Comparison of ENCODE assay signal across 31 cellular contexts in the genomic region with DNA sequence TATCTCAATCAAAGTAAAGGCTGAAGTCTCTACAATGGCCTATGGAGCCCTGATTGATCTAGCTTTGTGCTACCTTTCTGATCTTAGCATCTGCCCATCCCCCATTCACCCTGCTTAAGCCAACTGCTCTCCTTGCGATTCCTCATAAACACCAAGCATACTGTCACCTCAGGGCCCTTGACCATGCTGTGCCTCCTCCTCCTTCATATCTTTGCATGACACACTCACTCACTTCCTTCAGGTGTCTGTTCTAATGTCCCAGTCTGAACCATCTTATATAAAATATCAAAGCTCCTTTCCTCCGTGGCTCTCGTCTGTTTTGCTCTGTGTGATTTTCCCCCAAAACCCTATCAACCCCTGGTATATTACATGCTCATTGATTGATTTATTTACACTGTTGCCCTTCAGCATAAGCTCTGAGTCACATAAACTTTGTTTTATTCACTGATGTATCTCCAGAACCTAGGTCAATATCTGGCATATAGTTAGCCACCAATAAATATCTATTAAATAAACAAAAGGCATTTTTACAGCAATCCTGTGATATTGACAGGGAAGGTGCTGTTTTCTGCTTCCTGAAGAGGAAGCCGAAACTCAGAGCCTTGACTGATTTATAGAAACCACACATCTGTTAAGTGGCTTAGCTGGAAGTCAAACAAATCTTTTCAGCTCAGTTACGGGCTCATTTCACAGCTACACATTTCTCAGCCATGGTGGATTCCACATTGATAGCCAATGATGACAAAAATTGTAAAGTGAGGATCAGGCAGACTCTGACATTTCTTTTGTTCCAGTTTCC.
A peak's percentile ranks its signal among the peaks of the same experiment; 100 is the strongest.
DNase-seq lines count a peak whose midpoint lies in the region; ATAC-seq, FAIRE-seq and TF ChIP-seq lines count a peak whose summit lies in the region.
"Had no signal": no experiment of that assay in that cellular context is flagged by ENCODE, and none has a peak within 500 bp of the region (broad histone marks: within the 10 kb centered on the region; RNA-seq: fewer than 3 reads in every experiment).

No MANE protein-coding gene starts in this region.

- TF ChIP-seq CTCF in GM12878 (IDR thresholded peaks at IDR 0.05 in 2 of 3, conservative IDR thresholded peaks at IDR 0.05 in 1 of 3; ENCODE audit: control insufficient read depth in 2 of 3, extremely low read depth in 1 of 3, insufficient read depth in 1 of 3, low read depth in 3 of 3, low read length in 3 of 3) (no peak), neural progenitor cell (IDR thresholded peaks at IDR 0.05) (no peak)

- POLR2A ChIA-PET in GM12878 (lab: Charles Lee): no interaction called here
- POLR2A ChIA-PET in activated CD4-positive, alpha-beta memory T cell treated with anti-CD3 and anti-CD28 coated beads for 36 hours (lab: Charles Lee): no interaction called here

- H3K9me3 ChIP-seq in GM12878 (replicated peaks; ENCODE audit: control insufficient read depth, insufficient read depth, low read length): no peaks in the 10 kb centered on the region; the same call in 2 of the 3 replicates
- no peaks in the 10 kb centered on the region for H3K9me3 ChIP-seq in neural progenitor cell (ENCODE audit: low read depth)
- H3K9me3 ChIP-seq: ascending aorta, spleen had no signal

- H3K27me3 Mint-ChIP-seq in neural progenitor cell (ENCODE audit: insufficient read depth, low read depth): no peaks in the 10 kb centered on the region
- H3K27me3 Mint-ChIP-seq in activated CD4-positive, alpha-beta memory T cell treated with anti-CD3 and anti-CD28 coated beads for 36 hours: peaks cover 14% of the 10 kb centered on the region

- H2AFZ ChIP-seq in GM12878 (ENCODE audit: control insufficient read depth, low read depth, low read length) (no peak overlapping the region), neural progenitor cell (replicated peaks) (peak overlapping the region; percentile 65)

- no peak overlapping the region for H3K4me3 Mint-ChIP-seq in neural progenitor cell
- H3K4me3 Mint-ChIP-seq in activated CD4-positive, alpha-beta memory T cell treated with anti-CD3 and anti-CD28 coated beads for 36 hours: no peak overlapping the region
- H3K4me3 Mint-ChIP-seq: activated B cell treated with CpG ODN at 0.5 μM for 24 hours; activated naive CD4-positive, alpha-beta T cell treated with anti-CD3 and anti-CD28 coated beads, Interleukin-2, amount 50 U/mL, for 24 hours; activated T-helper 17 cell treated with anti-CD3 and anti-CD28 coated beads, Interleukin-2, amount 50 U/mL, for 72 hours; central memory CD8-positive, alpha-beta T cell; memory B cell; stimulated activated effector memory CD8-positive, alpha-beta T cell treated with anti-CD3 and anti-CD28 coated beads, Interleukin-12 subunit alpha, Interleukin-12 subunit beta, amount 100 ng/mL, for 72 hours had no signal

- SMC1A ChIA-PET in GM12878 (lab: Charles Lee; ENCODE audit: uncharacterized antibody, unreplicated experiment): no interaction called here

- no TSS peak for BruUV-seq in GM12878 (replicated peaks; lab: Mats Ljungman, UMichigan)

- H4K20me1 ChIP-seq in GM12878 (ENCODE audit: control insufficient read depth, insufficient read depth) (no peaks in the 10 kb centered on the region), neural progenitor cell (ENCODE audit: low read depth) (no peaks in the 10 kb centered on the region)
- H4K20me1 ChIP-seq: BLaER1 treated with 17β-estradiol and CSF1 and Interleukin-3, amounts not matched to agents 10 nM and 100 nM had no signal

- intact Hi-C loops in GM12878 (cut with micrococcal nuclease; ENCODE audit: unreplicated experiment) (no loop called here), left ventricle myocardium superior (cut with micrococcal nuclease) (no loop called here)
- intact Hi-C loops in activated CD4-positive, alpha-beta memory T cell treated with anti-CD3 and anti-CD28 coated beads for 36 hours (cut with micrococcal nuclease): no loop called here

- no peak for TF ChIP-seq RAD21 in GM12878 (IDR thresholded peaks at IDR 0.05; ENCODE audit: insufficient read depth, low read depth, low read length)

- CTCF ChIA-PET in GM12878 (lab: Yijun Ruan, JAX): interaction anchor here (0.5 to 0.7 kb wide), 2 partner anchors 677 to 889 kb away, joined by 3 read pairs; no protein-coding TSS in a partner anchor
- CTCF ChIA-PET in activated CD4-positive, alpha-beta memory T cell treated with anti-CD3 and anti-CD28 coated beads for 36 hours (lab: Charles Lee): no interaction called here

- FAIRE-seq in GM12878 (lab: Jason Lieb, UNC): no peak
- FAIRE-seq: H54 had no signal

- peak; percentile 13 for DNase-seq in ELR (ENCODE audit: low read depth)
- peak; percentile 78 for DNase-seq in M059J (ENCODE audit: low read depth)
- peak; percentile 13 for DNase-seq in GM12878 (ENCODE audit: low read depth, low spot score)
- DNase-seq in neural progenitor cell (ENCODE audit: low spot score): no peak
- DNase-seq in activated CD4-positive, alpha-beta memory T cell treated with anti-CD3 and anti-CD28 coated beads for 36 hours: no peak
- DNase-seq in NCI-H187 (lab: John Stamatoyannopoulos, UW): no peak
- no peak for DNase-seq in NCI-H446 (lab: John Stamatoyannopoulos, UW)
- DNase-seq in left ventricle myocardium superior: no peak
- DNase-seq: ACHN; activated B cell treated with CpG ODN at 0.5 μM for 24 hours; activated CD8-positive, alpha-beta memory T cell treated with anti-CD3 and anti-CD28 coated beads, Interleukin-2, amount 50 U/mL, for 4 hours; Caco-2; dorsolateral prefrontal cortex; Kasumi-1; left cardiac atrium; NCI-H1048; NCI-H2029 treated with DMSO at 0.1 percent for 48 hours; NCI-H345; occipital lobe; spleen; stimulated activated CD4-positive, alpha-beta T cell treated with anti-CD3 and anti-CD28 coated beads, Interleukin-2, amount 100 ng/mL, for 48 hours; T-helper 9 cell had no signal

- no peak overlapping the region for H3K9ac ChIP-seq in GM12878 (ENCODE audit: control insufficient read depth, insufficient read depth, low read length)
- no peak overlapping the region for H3K9ac ChIP-seq in neural progenitor cell
- H3K9ac ChIP-seq: BLaER1 treated with 17β-estradiol and CSF1 and Interleukin-3, amounts not matched to agents 10 nM and 100 nM had no signal

- H3K4me1 ChIP-seq in GM12878 (ENCODE audit: control insufficient read depth, insufficient read depth, low read length): peaks cover 10% of the 10 kb centered on the region; the same call in 1 of the 2 replicates
- peaks cover 19% of the 10 kb centered on the region for H3K4me1 ChIP-seq in neural progenitor cell
- H3K4me1 ChIP-seq: ascending aorta, Caco-2, spleen had no signal

- H3K27ac Mint-ChIP-seq in neural progenitor cell: no peak overlapping the region
- no peak overlapping the region for H3K27ac Mint-ChIP-seq in activated CD4-positive, alpha-beta memory T cell treated with anti-CD3 and anti-CD28 coated beads for 36 hours
- H3K27ac Mint-ChIP-seq: activated B cell treated with CpG ODN at 0.5 μM for 24 hours; activated naive CD4-positive, alpha-beta T cell treated with anti-CD3 and anti-CD28 coated beads, Interleukin-2, amount 50 U/mL, for 24 hours; activated T-helper 17 cell treated with anti-CD3 and anti-CD28 coated beads, Interleukin-2, amount 50 U/mL, for 72 hours; memory B cell; stimulated activated effector memory CD8-positive, alpha-beta T cell treated with anti-CD3 and anti-CD28 coated beads, Interleukin-12 subunit alpha, Interleukin-12 subunit beta, amount 100 ng/mL, for 72 hours had no signal

- WGBS in GM12878 (ENCODE audit: insufficient coverage, insufficient replicate concordance, low lambda C conversion rate, missing lambda C conversion rate): 20% methylated on average over 5 of the region's 5 CpGs

- TF ChIP-seq EP300 in GM12878 (IDR thresholded peaks at IDR 0.05; ENCODE audit: borderline replicate concordance in 1 of 2, control insufficient read depth in 1 of 2, low read depth in 2 of 2, low read length in 2 of 2): no peak

- RAD21 ChIA-PET in GM12878 (lab: Charles Lee; ENCODE audit: unreplicated experiment): no interaction called here

- no peaks in the 10 kb centered on the region for H3K36me3 Mint-ChIP-seq in neural progenitor cell
- no peaks in the 10 kb centered on the region for H3K36me3 Mint-ChIP-seq in activated CD4-positive, alpha-beta memory T cell treated with anti-CD3 and anti-CD28 coated beads for 36 hours
- H3K36me3 Mint-ChIP-seq: activated naive CD4-positive, alpha-beta T cell treated with anti-CD3 and anti-CD28 coated beads, Interleukin-2, amount 50 U/mL, for 24 hours; stimulated activated effector memory CD8-positive, alpha-beta T cell treated with anti-CD3 and anti-CD28 coated beads, Interleukin-12 subunit alpha, Interleukin-12 subunit beta, amount 100 ng/mL, for 72 hours had no signal

- no peaks in the 10 kb centered on the region for H3K27me3 ChIP-seq in GM12878 (replicated peaks in 1 of 2; ENCODE audit: control insufficient read depth in 2 of 2, insufficient read depth in 2 of 2, low read length in 1 of 2)
- no peaks in the 10 kb centered on the region for H3K27me3 ChIP-seq in neural progenitor cell
- H3K27me3 ChIP-seq: ascending aorta; BLaER1 treated with 17β-estradiol and CSF1 and Interleukin-3, amounts not matched to agents 10 nM and 100 nM; dorsolateral prefrontal cortex had no signal

- no peaks in the 10 kb centered on the region for H3K79me2 ChIP-seq in GM12878 (ENCODE audit: control insufficient read depth, insufficient read depth, low read length)
- no peaks in the 10 kb centered on the region for H3K79me2 ChIP-seq in neural progenitor cell (ENCODE audit: low read depth)

- H3K4me2 ChIP-seq in GM12878 (ENCODE audit: control insufficient read depth, insufficient read depth) (no peak overlapping the region; the same call in 1 of the 2 replicates), neural progenitor cell (no peak overlapping the region)

- no peak for TF ChIP-seq POLR2A in GM12878 (IDR thresholded peaks at IDR 0.05; ENCODE audit: low read depth, low read length)

- in situ Hi-C loops in GM12878 (cut with MboI): no loop called here

- peaks cover 14% of the 10 kb centered on the region for H3K4me1 Mint-ChIP-seq in neural progenitor cell
- no peaks in the 10 kb centered on the region for H3K4me1 Mint-ChIP-seq in activated CD4-positive, alpha-beta memory T cell treated with anti-CD3 and anti-CD28 coated beads for 36 hours (ENCODE audit: low read depth)
- H3K4me1 Mint-ChIP-seq: activated B cell treated with CpG ODN at 0.5 μM for 24 hours; activated naive CD4-positive, alpha-beta T cell treated with anti-CD3 and anti-CD28 coated beads, Interleukin-2, amount 50 U/mL, for 24 hours; activated T-helper 17 cell treated with anti-CD3 and anti-CD28 coated beads, Interleukin-2, amount 50 U/mL, for 72 hours; central memory CD8-positive, alpha-beta T cell; memory B cell; stimulated activated effector memory CD8-positive, alpha-beta T cell treated with anti-CD3 and anti-CD28 coated beads, Interleukin-12 subunit alpha, Interleukin-12 subunit beta, amount 100 ng/mL, for 72 hours had no signal

- no peak for ATAC-seq in GM12878
- ATAC-seq in left ventricle myocardium superior: no peak
- ATAC-seq: activated T-helper 17 cell treated with anti-CD3 and anti-CD28 coated beads, Interleukin-2, amount 50 U/mL, for 72 hours; left cardiac atrium; Right ventricle myocardium inferior; stimulated activated effector memory CD8-positive, alpha-beta T cell treated with anti-CD3 and anti-CD28 coated beads, Interleukin-12 subunit alpha, Interleukin-12 subunit beta, amount 100 ng/mL, for 72 hours had no signal

- no peak overlapping the region for H3K27ac ChIP-seq in GM12878 (ENCODE audit: control insufficient read depth, insufficient read depth)
- peak overlapping the region; percentile 30 for H3K27ac ChIP-seq in neural progenitor cell
- H3K27ac ChIP-seq: ascending aorta; BLaER1 treated with 17β-estradiol and CSF1 and Interleukin-3, amounts not matched to agents 10 nM and 100 nM; dorsolateral prefrontal cortex; spleen had no signal

- no peaks in the 10 kb centered on the region for H3K36me3 ChIP-seq in GM12878 (ENCODE audit: control insufficient read depth in 2 of 2, insufficient read depth in 2 of 2, low read length in 1 of 2)
- H3K36me3 ChIP-seq in neural progenitor cell: no peaks in the 10 kb centered on the region
- H3K36me3 ChIP-seq: ascending aorta; BLaER1 treated with 17β-estradiol and CSF1 and Interleukin-3, amounts not matched to agents 10 nM and 100 nM; spleen had no signal

- peaks cover 3% of the 10 kb centered on the region for H3K9me3 Mint-ChIP-seq in neural progenitor cell
- H3K9me3 Mint-ChIP-seq in activated CD4-positive, alpha-beta memory T cell treated with anti-CD3 and anti-CD28 coated beads for 36 hours: no peaks in the 10 kb centered on the region
- H3K9me3 Mint-ChIP-seq: activated T-helper 17 cell treated with anti-CD3 and anti-CD28 coated beads, Interleukin-2, amount 50 U/mL, for 72 hours; central memory CD8-positive, alpha-beta T cell had no signal

- H3K4me3 ChIP-seq in GM12878 (no peak overlapping the region), neural progenitor cell (no peak overlapping the region)
- H3K4me3 ChIP-seq: ascending aorta; BLaER1 treated with 17β-estradiol and CSF1 and Interleukin-3, amounts not matched to agents 10 nM and 100 nM; dorsolateral prefrontal cortex; spleen had no signal

- no peaks in the 10 kb centered on the region for H3F3A ChIP-seq in neural progenitor cell (ENCODE audit: low read depth)

Comparison
In these comparisons a context has a peak if more than half of its experiments do, and no peak if none do; other contexts are left out.
1. DNase-seq: peak in ELR (single experiment), M059J (single experiment) and GM12878 (single experiment); none in neural progenitor cell (single experiment), activated CD4-positive, alpha-beta memory T cell treated with anti-CD3 and anti-CD28 coated beads for 36 hours (single experiment), NCI-H187 (0 of 2), NCI-H446 (0 of 2) and left ventricle myocardium superior (single experiment).